ENCODE assay signal across 1 cellular context in genomic region chr19:7257148-7258041, GRCh38.
TF ChIP-seq lines count a peak whose summit lies in the region.

No MANE protein-coding gene starts in this region.

TF ChIP-seq in HEK293, 187 proteins besides CTCF, POLR2A, EP300 and RAD21 (continued from another document and continues in another):
- TF ChIP-seq, protein P1, sequence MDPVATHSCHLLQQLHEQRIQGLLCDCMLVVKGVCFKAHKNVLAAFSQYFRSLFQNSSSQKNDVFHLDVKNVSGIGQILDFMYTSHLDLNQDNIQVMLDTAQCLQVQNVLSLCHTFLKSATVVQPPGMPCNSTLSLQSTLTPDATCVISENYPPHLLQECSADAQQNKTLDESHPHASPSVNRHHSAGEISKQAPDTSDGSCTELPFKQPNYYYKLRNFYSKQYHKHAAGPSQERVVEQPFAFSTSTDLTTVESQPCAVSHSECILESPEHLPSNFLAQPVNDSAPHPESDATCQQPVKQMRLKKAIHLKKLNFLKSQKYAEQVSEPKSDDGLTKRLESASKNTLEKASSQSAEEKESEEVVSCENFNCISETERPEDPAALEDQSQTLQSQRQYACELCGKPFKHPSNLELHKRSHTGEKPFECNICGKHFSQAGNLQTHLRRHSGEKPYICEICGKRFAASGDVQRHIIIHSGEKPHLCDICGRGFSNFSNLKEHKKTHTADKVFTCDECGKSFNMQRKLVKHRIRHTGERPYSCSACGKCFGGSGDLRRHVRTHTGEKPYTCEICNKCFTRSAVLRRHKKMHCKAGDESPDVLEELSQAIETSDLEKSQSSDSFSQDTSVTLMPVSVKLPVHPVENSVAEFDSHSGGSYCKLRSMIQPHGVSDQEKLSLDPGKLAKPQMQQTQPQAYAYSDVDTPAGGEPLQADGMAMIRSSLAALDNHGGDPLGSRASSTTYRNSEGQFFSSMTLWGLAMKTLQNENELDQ (tag by site-specific recombination; IDR thresholded peaks at IDR 0.05; ENCODE audit: low read depth) = no peak
- TF ChIP-seq ZNF629 (tag by site-specific recombination; IDR thresholded peaks at IDR 0.05) (peak; percentile 84), ZNF184 (tag by site-specific recombination; IDR thresholded peaks at IDR 0.05) (no peak), ZNF610 (tag by site-specific recombination; IDR thresholded peaks at IDR 0.05; ENCODE audit: borderline replicate concordance) (no peak), ZBTB26 (tag by site-specific recombination; optimal IDR thresholded peaks at IDR 0.05) (peak; percentile 21), ZSCAN23 (tag by site-specific recombination; IDR thresholded peaks at IDR 0.05) (0 out of 2 replicates have a peak, but pooled peaks have one; percentile 16), ZNF48 (tag by site-specific recombination; IDR thresholded peaks at IDR 0.05) (no peak), ZNF138 (tag by site-specific recombination; IDR thresholded peaks at IDR 0.05; ENCODE audit: borderline replicate concordance) (no peak), ZNF701 (tag by site-specific recombination; IDR thresholded peaks at IDR 0.05) (no peak), SCRT1 (tag by site-specific recombination; IDR thresholded peaks at IDR 0.05; ENCODE audit: borderline replicate concordance) (no peak), PRDM6 (tag by site-specific recombination; IDR thresholded peaks at IDR 0.05) (no peak), ZNF560 (tag by site-specific recombination; IDR thresholded peaks at IDR 0.05; ENCODE audit: borderline replicate concordance) (no peak), ZNF211 (tag by site-specific recombination; IDR thresholded peaks at IDR 0.05; ENCODE audit: low read depth) (no peak), ZBTB21 (tag by site-specific recombination; IDR thresholded peaks at IDR 0.05) (no peak), ZNF660 (tag by site-specific recombination; IDR thresholded peaks at IDR 0.05) (peak; percentile 98), ZNF777 (tag by site-specific recombination; IDR thresholded peaks at IDR 0.05; ENCODE audit: borderline replicate concordance) (no peak), ZNF501 (tag by site-specific recombination; IDR thresholded peaks at IDR 0.05) (no peak), ZNF571 (tag by site-specific recombination; IDR thresholded peaks at IDR 0.05) (no peak), HOXC10 (CRISPR knock-in tag; IDR thresholded peaks at IDR 0.05) (no peak), ZNF26 (tag by site-specific recombination; IDR thresholded peaks at IDR 0.05) (no peak), ZNF121 (tag by site-specific recombination; IDR thresholded peaks at IDR 0.05) (no peak), ZSCAN16 (tag by site-specific recombination; IDR thresholded peaks at IDR 0.05) (no peak), ZNF521 (tag by site-specific recombination; IDR thresholded peaks at IDR 0.05) (no peak), ZNF416 (tag by site-specific recombination; IDR thresholded peaks at IDR 0.05) (no peak), ZNF148 (tag by site-specific recombination; IDR thresholded peaks at IDR 0.05; ENCODE audit: borderline replicate concordance) (no peak), EGR2 (tag by site-specific recombination; IDR thresholded peaks at IDR 0.05; ENCODE audit: low read depth) (peak; percentile 54; the same call in 1 of the 2 replicates), ZNF37A (tag by site-specific recombination; IDR thresholded peaks at IDR 0.05) (no peak), ZNF248 (tag by site-specific recombination; IDR thresholded peaks at IDR 0.05) (no peak), ZFP41 (tag by site-specific recombination; IDR thresholded peaks at IDR 0.05; ENCODE audit: borderline replicate concordance) (no peak), ZNF600 (tag by site-specific recombination; IDR thresholded peaks at IDR 0.05) (peak; percentile 26; the same call in 1 of the 2 replicates), ZNF558 (tag by site-specific recombination; IDR thresholded peaks at IDR 0.05) (no peak), ZNF146 (tag by site-specific recombination; IDR thresholded peaks at IDR 0.05) (no peak), ZNF473 (tag by site-specific recombination; IDR thresholded peaks at IDR 0.05) (no peak), ZNF175 (tag by site-specific recombination; IDR thresholded peaks at IDR 0.05) (no peak), ZNF658 (tag by site-specific recombination; IDR thresholded peaks at IDR 0.05) (no peak), GLI4 (tag by site-specific recombination; IDR thresholded peaks at IDR 0.05) (no peak), KLF9 (tag by site-specific recombination; IDR thresholded peaks at IDR 0.05; ENCODE audit: low read depth) (peak; percentile 16; the same call in 1 of the 2 replicates), ZBTB17 (tag by site-specific recombination; IDR thresholded peaks at IDR 0.05) (peak; percentile 56), ZNF19 (tag by site-specific recombination; IDR thresholded peaks at IDR 0.05; ENCODE audit: low read depth) (no peak), ZNF10 (tag by site-specific recombination; IDR thresholded peaks at IDR 0.05) (no peak), ZBTB6 (tag by site-specific recombination; IDR thresholded peaks at IDR 0.05) (no peak), REPIN1 (tag by site-specific recombination; IDR thresholded peaks at IDR 0.05; ENCODE audit: low read depth) (no peak), ZNF664 (tag by site-specific recombination; IDR thresholded peaks at IDR 0.05) (no peak), ZNF692 (tag by site-specific recombination; IDR thresholded peaks at IDR 0.05) (0 out of 2 replicates have a peak, but pooled peaks have one; percentile 35), ZNF561 (tag by site-specific recombination; IDR thresholded peaks at IDR 0.05; ENCODE audit: borderline replicate concordance) (no peak)
- TF ChIP-seq, protein P2, sequence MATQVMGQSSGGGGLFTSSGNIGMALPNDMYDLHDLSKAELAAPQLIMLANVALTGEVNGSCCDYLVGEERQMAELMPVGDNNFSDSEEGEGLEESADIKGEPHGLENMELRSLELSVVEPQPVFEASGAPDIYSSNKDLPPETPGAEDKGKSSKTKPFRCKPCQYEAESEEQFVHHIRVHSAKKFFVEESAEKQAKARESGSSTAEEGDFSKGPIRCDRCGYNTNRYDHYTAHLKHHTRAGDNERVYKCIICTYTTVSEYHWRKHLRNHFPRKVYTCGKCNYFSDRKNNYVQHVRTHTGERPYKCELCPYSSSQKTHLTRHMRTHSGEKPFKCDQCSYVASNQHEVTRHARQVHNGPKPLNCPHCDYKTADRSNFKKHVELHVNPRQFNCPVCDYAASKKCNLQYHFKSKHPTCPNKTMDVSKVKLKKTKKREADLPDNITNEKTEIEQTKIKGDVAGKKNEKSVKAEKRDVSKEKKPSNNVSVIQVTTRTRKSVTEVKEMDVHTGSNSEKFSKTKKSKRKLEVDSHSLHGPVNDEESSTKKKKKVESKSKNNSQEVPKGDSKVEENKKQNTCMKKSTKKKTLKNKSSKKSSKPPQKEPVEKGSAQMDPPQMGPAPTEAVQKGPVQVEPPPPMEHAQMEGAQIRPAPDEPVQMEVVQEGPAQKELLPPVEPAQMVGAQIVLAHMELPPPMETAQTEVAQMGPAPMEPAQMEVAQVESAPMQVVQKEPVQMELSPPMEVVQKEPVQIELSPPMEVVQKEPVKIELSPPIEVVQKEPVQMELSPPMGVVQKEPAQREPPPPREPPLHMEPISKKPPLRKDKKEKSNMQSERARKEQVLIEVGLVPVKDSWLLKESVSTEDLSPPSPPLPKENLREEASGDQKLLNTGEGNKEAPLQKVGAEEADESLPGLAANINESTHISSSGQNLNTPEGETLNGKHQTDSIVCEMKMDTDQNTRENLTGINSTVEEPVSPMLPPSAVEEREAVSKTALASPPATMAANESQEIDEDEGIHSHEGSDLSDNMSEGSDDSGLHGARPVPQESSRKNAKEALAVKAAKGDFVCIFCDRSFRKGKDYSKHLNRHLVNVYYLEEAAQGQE (tag by site-specific recombination; IDR thresholded peaks at IDR 0.05) = no peak
- TF ChIP-seq, protein P3, sequence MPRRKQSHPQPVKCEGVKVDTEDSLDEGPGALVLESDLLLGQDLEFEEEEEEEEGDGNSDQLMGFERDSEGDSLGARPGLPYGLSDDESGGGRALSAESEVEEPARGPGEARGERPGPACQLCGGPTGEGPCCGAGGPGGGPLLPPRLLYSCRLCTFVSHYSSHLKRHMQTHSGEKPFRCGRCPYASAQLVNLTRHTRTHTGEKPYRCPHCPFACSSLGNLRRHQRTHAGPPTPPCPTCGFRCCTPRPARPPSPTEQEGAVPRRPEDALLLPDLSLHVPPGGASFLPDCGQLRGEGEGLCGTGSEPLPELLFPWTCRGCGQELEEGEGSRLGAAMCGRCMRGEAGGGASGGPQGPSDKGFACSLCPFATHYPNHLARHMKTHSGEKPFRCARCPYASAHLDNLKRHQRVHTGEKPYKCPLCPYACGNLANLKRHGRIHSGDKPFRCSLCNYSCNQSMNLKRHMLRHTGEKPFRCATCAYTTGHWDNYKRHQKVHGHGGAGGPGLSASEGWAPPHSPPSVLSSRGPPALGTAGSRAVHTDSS (tag by site-specific recombination; IDR thresholded peaks at IDR 0.05) = no peak
- TF ChIP-seq, protein P4, sequence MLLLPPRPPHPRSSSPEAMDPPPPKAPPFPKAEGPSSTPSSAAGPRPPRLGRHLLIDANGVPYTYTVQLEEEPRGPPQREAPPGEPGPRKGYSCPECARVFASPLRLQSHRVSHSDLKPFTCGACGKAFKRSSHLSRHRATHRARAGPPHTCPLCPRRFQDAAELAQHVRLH (tag by site-specific recombination; IDR thresholded peaks at IDR 0.05) = no peak
